ENCODE assay signal across 1 cellular context in genomic region chr3:130712718-130713423, GRCh38.
TF ChIP-seq lines count a peak whose summit lies in the region.

No MANE protein-coding gene starts in this region.

TF ChIP-seq in IMR-90, 13 proteins besides CTCF, POLR2A, EP300 and RAD21 (continued from another document):
- TF ChIP-seq, protein P1, sequence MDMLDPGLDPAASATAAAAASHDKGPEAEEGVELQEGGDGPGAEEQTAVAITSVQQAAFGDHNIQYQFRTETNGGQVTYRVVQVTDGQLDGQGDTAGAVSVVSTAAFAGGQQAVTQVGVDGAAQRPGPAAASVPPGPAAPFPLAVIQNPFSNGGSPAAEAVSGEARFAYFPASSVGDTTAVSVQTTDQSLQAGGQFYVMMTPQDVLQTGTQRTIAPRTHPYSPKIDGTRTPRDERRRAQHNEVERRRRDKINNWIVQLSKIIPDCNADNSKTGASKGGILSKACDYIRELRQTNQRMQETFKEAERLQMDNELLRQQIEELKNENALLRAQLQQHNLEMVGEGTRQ (IDR thresholded peaks at IDR 0.05; ENCODE audit: low read depth, low read length), result no peak
- TF ChIP-seq MAZ (IDR thresholded peaks at IDR 0.05; ENCODE audit: borderline replicate concordance, low read depth, low read length), result no peak
- TF ChIP-seq CEBPB (IDR thresholded peaks at IDR 0.05; ENCODE audit: low read depth, low read length), result no peak
- TF ChIP-seq BHLHE40 (IDR thresholded peaks at IDR 0.05; ENCODE audit: low read depth, low read length), result no peak
- no peak for TF ChIP-seq CHD1 (IDR thresholded peaks at IDR 0.05; ENCODE audit: low read depth, low read length)
- TF ChIP-seq FOS (IDR thresholded peaks at IDR 0.05; ENCODE audit: low read depth, low read length), result no peak
- TF ChIP-seq ELK1 (IDR thresholded peaks at IDR 0.05; ENCODE audit: borderline replicate concordance, low read depth, low read length), result no peak
- no peak for TF ChIP-seq NFE2L2 (IDR thresholded peaks at IDR 0.05; ENCODE audit: low read depth, low read length)
